In genomic region chr18:48621815-48622555, GRCh38 we compare ENCODE assay signal across 16 cellular contexts.
DNase-seq lines count a peak whose midpoint lies in the region; ATAC-seq, FAIRE-seq and TF ChIP-seq lines count a peak whose summit lies in the region.
"Had no signal": no experiment of that assay in that cellular context is flagged by ENCODE, and none has a peak within 500 bp of the region (broad histone marks: within the 10 kb centered on the region; RNA-seq: fewer than 3 reads in every experiment).

No MANE protein-coding gene starts in this region.

- in situ Hi-C loops in GM23248 (cut with MboI), result no loop called here

- no peak for ATAC-seq in GM21367 (IDR thresholded peaks at IDR 0.05; ENCODE audit: unreplicated experiment)
- ATAC-seq: activated CD8-positive, alpha-beta T cell treated with anti-CD3 and anti-CD28 coated beads for 36 hours; pancreas had no signal

- H3F3A ChIP-seq in GM23248 (ENCODE audit: insufficient read depth), result peaks cover 48% of the 10 kb centered on the region

- H3K9me3 ChIP-seq in GM23248 (ENCODE audit: low read depth) (no peaks in the 10 kb centered on the region), SJSA1 (replicated peaks) (no peaks in the 10 kb centered on the region), kidney (ENCODE audit: control insufficient read depth in 1 of 2, low read length in 2 of 2) (no peaks in the 10 kb centered on the region), tibial artery (no peaks in the 10 kb centered on the region)
- H3K9me3 ChIP-seq: pancreas had no signal

- no peak for TF ChIP-seq CTCF in kidney (IDR thresholded peaks at IDR 0.05; ENCODE audit: borderline replicate concordance, extremely low read depth, insufficient read depth)
- no peak for TF ChIP-seq CTCF in tibial artery (IDR thresholded peaks at IDR 0.05)

- H3K36me3 ChIP-seq in GM23248 (ENCODE audit: low read depth) (peaks cover 8% of the 10 kb centered on the region; the same call in 1 of the 2 replicates), SJSA1 (peaks cover 56% of the 10 kb centered on the region), kidney (ENCODE audit: control insufficient read depth in 1 of 2, insufficient read depth in 2 of 2, low read length in 2 of 2) (peaks cover 0 to 7% of the 10 kb centered on the region in 2 donors), tibial artery (peaks cover 0 to 27% (median 17%) of the 10 kb centered on the region in 3 donors)
- H3K36me3 ChIP-seq: pancreas had no signal

- no peak overlapping the region for H2AFZ ChIP-seq in GM23248

- no peak for DNase-seq in GM23248
- peak; percentile 89 for DNase-seq in SJSA1 (ENCODE audit: low read depth in 1 of 2, low spot score in 2 of 2)
- DNase-seq in kidney, result peak; percentile 52
- DNase-seq in tibial artery, result no peak
- DNase-seq in OCI-M2 (lab: John Stamatoyannopoulos, UW; ENCODE audit: unreplicated experiment), result no peak
- no peak for DNase-seq in activated CD8-positive, alpha-beta memory T cell treated with anti-CD3 and anti-CD28 coated beads, Interleukin-2, amount 50 U/mL, for 48 hours
- DNase-seq in RPMI8226, result no peak
- DNase-seq: activated CD8-positive, alpha-beta T cell treated with anti-CD3 and anti-CD28 coated beads for 36 hours; activated naive CD4-positive, alpha-beta T cell treated with anti-CD3 and anti-CD28 coated beads for 36 hours; foreskin melanocyte; NCI-H1105; pancreas; stimulated activated CD4-positive, alpha-beta T cell treated with anti-CD3 and anti-CD28 coated beads, Interleukin-1b, Interleukin-23, amount 100 ng/mL, for 48 hours; stimulated activated naive CD4-positive, alpha-beta T cell treated with Interleukin-2 at 50 U/mL for 16 hours had no signal

- intact Hi-C loops in kidney (cut with DNase I), result no loop called here
- intact Hi-C loops in tibial artery (cut with DNase I; ENCODE audit: low total_unique reads), result no loop called here

- H4K20me1 ChIP-seq in GM23248 (ENCODE audit: insufficient read depth), result no peaks in the 10 kb centered on the region

- peaks cover 58% of the 10 kb centered on the region for H3K79me2 ChIP-seq in GM23248 (ENCODE audit: insufficient read depth)

- H3K27me3 ChIP-seq in GM23248 (replicated peaks; ENCODE audit: insufficient read depth) (no peaks in the 10 kb centered on the region), SJSA1 (replicated peaks) (no peaks in the 10 kb centered on the region), tibial artery (no peaks in the 10 kb centered on the region)
- H3K27me3 ChIP-seq: pancreas had no signal

- H3K4me1 ChIP-seq in GM23248 (ENCODE audit: insufficient read depth), result peaks cover 43% of the 10 kb centered on the region
- peaks cover 80% of the 10 kb centered on the region for H3K4me1 ChIP-seq in SJSA1 (replicated peaks)
- no peaks in the 10 kb centered on the region for H3K4me1 ChIP-seq in kidney (ENCODE audit: control insufficient read depth in 1 of 2, insufficient read depth in 1 of 2, low read depth in 1 of 2, low read length in 2 of 2)
- peaks cover 0 to 49% (median 36%) of the 10 kb centered on the region in 4 donors for H3K4me1 ChIP-seq in tibial artery
- H3K4me1 ChIP-seq: pancreas had no signal

- no peaks in the 10 kb centered on the region for H3K9me2 ChIP-seq in GM23248 (ENCODE audit: insufficient read depth)

- peak overlapping the region; percentile 83 for H3K27ac ChIP-seq in GM23248
- H3K27ac ChIP-seq in SJSA1, result peak overlapping the region; percentile 93
- no peak overlapping the region for H3K27ac ChIP-seq in kidney (ENCODE audit: low read depth in 2 of 2, low read length in 2 of 2)
- H3K27ac ChIP-seq in tibial artery, result peak overlapping the region; percentile 69 to 78
- H3K27ac ChIP-seq: pancreas had no signal

- FAIRE-seq in kidney (lab: Jason Lieb, UNC), result no peak
- FAIRE-seq: pancreas had no signal

- WGBS in GM23248 (ENCODE audit: low coverage in 1 of 2, low lambda C conversion rate in 2 of 2, missing lambda C conversion rate in 2 of 2), 2 experiments, result 86 to 87% methylated on average over 11 of the region's 11 CpGs

- H3K9ac ChIP-seq in GM23248 (peak overlapping the region; percentile 66), kidney (ENCODE audit: low read length in 2 of 2) (no peak overlapping the region)

- H3K4me2 ChIP-seq in GM23248 (ENCODE audit: unreplicated experiment), result peak overlapping the region; percentile 74

- H3K4me3 ChIP-seq in GM23248, result peak overlapping the region; percentile 43; the same call in 1 of the 2 replicates
- H3K4me3 ChIP-seq in SJSA1, result peak overlapping the region; percentile 37
- no peak overlapping the region for H3K4me3 ChIP-seq in kidney (ENCODE audit: low read length in 2 of 2)
- no peak overlapping the region for H3K4me3 ChIP-seq in tibial artery
- H3K4me3 ChIP-seq: coronary artery, pancreas had no signal

Comparison
In these comparisons a context has a peak if more than half of its experiments do, and no peak if none do; other contexts are left out.
1. DNase-seq: peak in SJSA1 (2 of 2) and kidney (single experiment); none in GM23248 (single experiment), tibial artery (0 of 2), OCI-M2 (single experiment), activated CD8-positive, alpha-beta memory T cell treated with anti-CD3 and anti-CD28 coated beads, Interleukin-2, amount 50 U/mL, for 48 hours (single experiment) and RPMI8226 (single experiment).
2. H3K27ac ChIP-seq: peak in GM23248 (single experiment), SJSA1 (single experiment) and tibial artery (2 of 2); none in kidney (0 of 2).
3. H3K4me3 ChIP-seq: peak in GM23248 (single experiment) and SJSA1 (single experiment); none in kidney (0 of 2) and tibial artery (0 of 2).